ENCODE assay signal across 9 cellular contexts in genomic region chr19:16449330-16449961, GRCh38. TPM values are rescaled to one million over a fixed set of nuclear protein-coding genes. Genes with fewer than 3 reads are reported as not detected.
A peak's percentile ranks its signal among the peaks of the same experiment; 100 is the strongest.
DNase-seq lines count a peak whose midpoint lies in the region; ATAC-seq and TF ChIP-seq lines count a peak whose summit lies in the region.
"Had no signal": no experiment of that assay in that cellular context is flagged by ENCODE, and none has a peak within 500 bp of the region (broad histone marks: within the 10 kb centered on the region; RNA-seq: fewer than 3 reads in every experiment).

No MANE protein-coding gene starts in this region.

- no peak overlapping the region for H3K14ac ChIP-seq in IMR-90 (replicated peaks; ENCODE audit: low read depth, low read length)

- H4K5ac ChIP-seq in IMR-90 (ENCODE audit: low read depth, low read length): no peak overlapping the region

- no peak overlapping the region for H3K18ac ChIP-seq in IMR-90 (ENCODE audit: low read depth, low read length)

- no peak overlapping the region for H3K23ac ChIP-seq in IMR-90 (ENCODE audit: low read depth, low read length)

- H3K9ac ChIP-seq in IMR-90 (ENCODE audit: low read depth, low read length): no peak overlapping the region

- peak overlapping the region; percentile 14 to 50 for H3K4me3 Mint-ChIP-seq in CD14-positive monocyte

- H3K4ac ChIP-seq in IMR-90 (ENCODE audit: low read depth, low read length): no peak overlapping the region

- H3K36me3 ChIP-seq in IMR-90 (ENCODE audit: control insufficient read depth, insufficient read depth, low read length): no peaks in the 10 kb centered on the region

- H3K4me1 Mint-ChIP-seq in CD14-positive monocyte: peaks cover 69% of the 10 kb centered on the region

- no peak overlapping the region for H4K91ac ChIP-seq in IMR-90 (ENCODE audit: insufficient read depth, low read depth, low read length)

- no peak overlapping the region for H2BK5ac ChIP-seq in IMR-90 (ENCODE audit: low read depth, low read length, poor library complexity, severe bottlenecking)

- H3K79me1 ChIP-seq in IMR-90 (ENCODE audit: low read depth in 1 of 2, low read length in 2 of 2): peaks cover 22 to 81% of the 10 kb centered on the region in 2 experiments

- H3K27ac ChIP-seq in IMR-90 (ENCODE audit: insufficient read depth, low read length): no peak overlapping the region

- no TSS peak for BruUV-seq in IMR-90 (replicated peaks; lab: Mats Ljungman, UMichigan)

- peaks cover 16% of the 10 kb centered on the region for H3K4me1 ChIP-seq in IMR-90 (ENCODE audit: control insufficient read depth, insufficient read depth, low read length)

- no CpG with 5 or more reads among the region's 6 CpGs for WGBS in IMR-90 (ENCODE audit: extremely low coverage in 2 of 2, insufficient read length in 1 of 2), 2 experiments

- H3K27ac Mint-ChIP-seq in CD14-positive monocyte: peak overlapping the region; percentile 92 to 99 (median 96)

- no peak overlapping the region for H2BK120ac ChIP-seq in IMR-90 (ENCODE audit: low read depth, low read length)

- no peak overlapping the region for H3K56ac ChIP-seq in IMR-90 (ENCODE audit: extremely low read depth, insufficient read depth, low read length)

- H2BK20ac ChIP-seq in IMR-90 (ENCODE audit: low read depth, low read length): no peak overlapping the region

- H3K9me3 ChIP-seq in IMR-90 (ENCODE audit: control insufficient read depth, insufficient read depth, low read length): no peaks in the 10 kb centered on the region

- in situ Hi-C loops in IMR-90 (cut with MboI; ENCODE audit: low sequenced_read_pairs): no loop called here

- TF ChIP-seq POLR2A in IMR-90 (IDR thresholded peaks at IDR 0.05; ENCODE audit: low read depth, low read length): no peak

- H3K4me3 ChIP-seq in IMR-90 (ENCODE audit: insufficient read depth, low read depth, low read length): no peak overlapping the region

- no peak for TF ChIP-seq RAD21 in IMR-90 (IDR thresholded peaks at IDR 0.05; ENCODE audit: low read length)

- dilution Hi-C loops in IMR-90 (cut with HindIII; ENCODE audit: low sequenced_read_pairs, unreplicated experiment): no loop called here

- TF ChIP-seq CTCF in CD14-positive monocyte (IDR thresholded peaks at IDR 0.05) (no peak), IMR-90 (conservative IDR thresholded peaks at IDR 0.05; ENCODE audit: low read depth, low read length) (no peak)

- H3K4me2 ChIP-seq in IMR-90 (ENCODE audit: low read depth, low read length): no peak overlapping the region

- ATAC-seq in GM19025 (IDR thresholded peaks at IDR 0.05; ENCODE audit: low read depth, unreplicated experiment) (peak; percentile 37), IMR-90 (ENCODE audit: low read depth) (no peak), HG02885 (IDR thresholded peaks at IDR 0.05; ENCODE audit: poor library complexity, unreplicated experiment) (no peak), HG02938 (IDR thresholded peaks at IDR 0.05; ENCODE audit: unreplicated experiment) (no peak)

- peak; percentile 83 for DNase-seq in CD14-positive monocyte (ENCODE audit: low spot score)
- peak; percentile 19 for DNase-seq in IMR-90
- peak; percentile 26 for DNase-seq in astrocyte of the hippocampus (ENCODE audit: low read depth, low spot score)
- DNase-seq in NOMO-1 treated with dmso at 0.1 percent for 144 hours (lab: John Stamatoyannopoulos, UW; ENCODE audit: unreplicated experiment): no peak
- DNase-seq in NCI-H345 (lab: John Stamatoyannopoulos, UW): no peak
- DNase-seq: NCI-H82 had no signal

- CTCF ChIA-PET in IMR-90 (lab: Yijun Ruan, JAX): no interaction called here

- H3K9me3 Mint-ChIP-seq in CD14-positive monocyte: peaks cover 3 to 7% (median 5%) of the 10 kb centered on the region in 7 donors

- peaks cover 24% of the 10 kb centered on the region for H3K9me1 ChIP-seq in IMR-90 (ENCODE audit: insufficient read depth, low read length)

- H2AK5ac ChIP-seq in IMR-90 (ENCODE audit: low read depth, low read length): no peak overlapping the region

- H3K27me3 ChIP-seq in IMR-90 (ENCODE audit: control insufficient read depth, insufficient read depth, low read length): no peaks in the 10 kb centered on the region

- POLR2A ChIA-PET in IMR-90 (lab: Charles Lee; ENCODE audit: unreplicated experiment): no interaction called here

- no peak overlapping the region for H2BK15ac ChIP-seq in IMR-90 (ENCODE audit: low read depth, low read length)

- intact Hi-C loops in CD14-positive monocyte (cut with micrococcal nuclease) (loop anchor here in 1 of 2 donors (5.0 to 10.0 kb wide), 3 partner anchors 48 to 135 kb away; partner anchors contain the start of genes C19orf44 and CALR3), IMR-90 (cut with micrococcal nuclease) (no loop called here)

- H3K27me3 Mint-ChIP-seq in CD14-positive monocyte (ENCODE audit: low read depth in 3 of 3): no peaks in the 10 kb centered on the region

- no peak overlapping the region for H4K8ac ChIP-seq in IMR-90 (ENCODE audit: low read depth in 2 of 2, low read length in 2 of 2)

- peaks cover 58% of the 10 kb centered on the region for H4K20me1 ChIP-seq in IMR-90 (ENCODE audit: insufficient read depth, low read length)

- H2AFZ ChIP-seq in IMR-90 (replicated peaks; ENCODE audit: low read length, poor library complexity): no peak overlapping the region

- peaks cover 3 to 6% of the 10 kb centered on the region in 2 donors for H3K36me3 Mint-ChIP-seq in CD14-positive monocyte

- H2AK9ac ChIP-seq in IMR-90 (replicated peaks; ENCODE audit: low read depth, low read length, poor library complexity): no peak overlapping the region

TF ChIP-seq in IMR-90, 13 proteins besides CTCF, POLR2A, EP300 and RAD21:
- TF ChIP-seq USF2 (IDR thresholded peaks at IDR 0.05; ENCODE audit: low read depth, low read length) (peak; percentile 14; the same call in 1 of the 2 replicates), CEBPB (IDR thresholded peaks at IDR 0.05; ENCODE audit: low read depth, low read length) (no peak), NFE2L2 (IDR thresholded peaks at IDR 0.05; ENCODE audit: low read depth, low read length) (no peak), RCOR1 (IDR thresholded peaks at IDR 0.05; ENCODE audit: insufficient replicate concordance, low read length) (no peak), FOS (IDR thresholded peaks at IDR 0.05; ENCODE audit: low read depth, low read length) (no peak), CHD1 (IDR thresholded peaks at IDR 0.05; ENCODE audit: low read depth, low read length) (no peak), MXI1 (IDR thresholded peaks at IDR 0.05; ENCODE audit: borderline replicate concordance, low read depth, low read length) (no peak)
TF ChIP-seq in IMR-90: peak in this region for 1.

RNA-seq across cellular contexts. Expression of gene EPS15L1, which starts 22.3 kb away (rescaled TPM):
- polyA plus RNA-seq in CD14-positive monocyte (1 to 10 TPM; 5.2 to 6.1 TPM), IMR-90 (2012; rRNA removed) (21.7 and 22.1 TPM in 2 replicates)
- 7.5 and 9.2 TPM in 2 replicates for total RNA-seq in IMR-90 (2012; rRNA removed)
- polyA plus RNA-seq in IMR-90 (2012; cell fraction: cytosol; rRNA removed): 13.0 and 16.4 TPM in 2 replicates
- 24.6 and 32.5 TPM in 2 replicates for polyA plus RNA-seq in IMR-90 (2012; cell fraction: nucleus; rRNA removed; ENCODE audit: low replicate concordance)

RNA-seq across cellular contexts. Expression of gene CALR3, which starts 46.5 kb away (rescaled TPM):
- polyA plus RNA-seq in CD14-positive monocyte (not detected), IMR-90 (2012; rRNA removed) (not detected in 2 replicates)
- not detected in 2 replicates for total RNA-seq in IMR-90 (2012; rRNA removed)
- not detected in 2 replicates for polyA plus RNA-seq in IMR-90 (2012; cell fraction: cytosol; rRNA removed)
- polyA plus RNA-seq in IMR-90 (2012; cell fraction: nucleus; rRNA removed; ENCODE audit: low replicate concordance): 0.06 TPM in 1 of 2 replicates, not detected in the other

RNA-seq across cellular contexts. Expression of gene C19orf44, which starts 46.7 kb away (rescaled TPM):
- polyA plus RNA-seq in CD14-positive monocyte (under 1 TPM in 1 of 2 donors, not detected in 1; 0.58 TPM), IMR-90 (2012; rRNA removed) (3.8 and 4.1 TPM in 2 replicates)
- total RNA-seq in IMR-90 (2012; rRNA removed): 1.4 and 1.7 TPM in 2 replicates
- polyA plus RNA-seq in IMR-90 (2012; cell fraction: cytosol; rRNA removed): 1.8 and 3.0 TPM in 2 replicates
- 8.5 and 9.5 TPM in 2 replicates for polyA plus RNA-seq in IMR-90 (2012; cell fraction: nucleus; rRNA removed; ENCODE audit: low replicate concordance)

Comparison
In these comparisons a context has a peak if more than half of its experiments do, and no peak if none do; other contexts are left out.
1. DNase-seq: peak in CD14-positive monocyte (single experiment), IMR-90 (single experiment) and astrocyte of the hippocampus (single experiment); none in NOMO-1 treated with dmso at 0.1 percent for 144 hours (single experiment) and NCI-H345 (single experiment).